8 cellular contexts compared by ENCODE assay signal in genomic region chr3:101849714-101850326, GRCh38. TPM values are rescaled to one million over a fixed set of nuclear protein-coding genes. Genes with fewer than 3 reads are reported as not detected.
A peak's percentile ranks its signal among the peaks of the same experiment; 100 is the strongest.
DNase-seq lines count a peak whose midpoint lies in the region; ATAC-seq and TF ChIP-seq lines count a peak whose summit lies in the region.

No MANE protein-coding gene starts in this region.

- WGBS in urinary bladder, result under 1% methylated on average over 67 of the region's 67 CpGs

- no peaks in the 10 kb centered on the region for H3K9me3 ChIP-seq in parathyroid adenoma (ENCODE audit: control insufficient read depth, low read length)

- H3K4me3 ChIP-seq in parathyroid adenoma (ENCODE audit: low read depth, low read length) (peak overlapping the region; percentile 83), urinary bladder (ENCODE audit: low read depth, low read length) (peak overlapping the region; percentile 97)

- peak overlapping the region; percentile 85 for H3K4me2 ChIP-seq in parathyroid adenoma (ENCODE audit: low read length)

- ATAC-seq in HG02759 (IDR thresholded peaks at IDR 0.05; ENCODE audit: unreplicated experiment) (peak; percentile 30), foreskin keratinocyte (peak; percentile 23)

- H3K36me3 ChIP-seq in parathyroid adenoma (ENCODE audit: control insufficient read depth, insufficient read depth, low read length), result no peaks in the 10 kb centered on the region
- H3K36me3 ChIP-seq in urinary bladder (ENCODE audit: insufficient read depth), result peaks cover 3% of the 10 kb centered on the region

- H3K27me3 ChIP-seq in foreskin keratinocyte, result no peaks in the 10 kb centered on the region
- no peaks in the 10 kb centered on the region for H3K27me3 ChIP-seq in parathyroid adenoma (ENCODE audit: control insufficient read depth, insufficient read depth, low read length)

- peaks cover 7% of the 10 kb centered on the region for H3K4me1 ChIP-seq in foreskin keratinocyte
- peaks cover 6% of the 10 kb centered on the region for H3K4me1 ChIP-seq in parathyroid adenoma
- H3K4me1 ChIP-seq in urinary bladder (ENCODE audit: insufficient read depth), result no peaks in the 10 kb centered on the region

- TF ChIP-seq CTCF in foreskin keratinocyte (conservative IDR thresholded peaks at IDR 0.05) (peak; percentile 44), parathyroid adenoma (IDR thresholded peaks at IDR 0.05) (no peak)

- peaks cover 4% of the 10 kb centered on the region for H3K79me2 ChIP-seq in parathyroid adenoma

- H2AFZ ChIP-seq in parathyroid adenoma, result peak overlapping the region; percentile 70

- H3K27ac ChIP-seq in foreskin keratinocyte (peak overlapping the region; percentile 90), parathyroid adenoma (peak overlapping the region; percentile 88), urinary bladder (ENCODE audit: low read depth) (peak overlapping the region; percentile 100)

- peak overlapping the region; percentile 1 for H3K9ac ChIP-seq in parathyroid adenoma

- DNase-seq in NCI-H2196 (lab: John Stamatoyannopoulos, UW; ENCODE audit: unreplicated experiment), result peak; percentile 63
- no peak for DNase-seq in NCI-H2196 treated with DMSO at 0.1 percent for 48 hours (lab: John Stamatoyannopoulos, UW; ENCODE audit: unreplicated experiment)
- DNase-seq in NOMO-1 treated with DMSO at 0.1 percent for 48 hours (lab: John Stamatoyannopoulos, UW; ENCODE audit: unreplicated experiment), result peak; percentile 46
- DNase-seq in activated T-helper 1 cell treated with anti-CD3 and anti-CD28 coated beads, Interleukin-2, amount 50 U/mL, for 16 hours (ENCODE audit: low read depth in 1 of 2, low spot score in 1 of 2), result peak; percentile 41 to 42
- no peak for DNase-seq in foreskin keratinocyte

RNA-seq across cellular contexts. Expression of gene NFKBIZ, which starts 0.5 kb away (rescaled TPM):
- 15.1 and 15.9 TPM in 2 replicates for total RNA-seq in foreskin keratinocyte
- polyA plus RNA-seq in foreskin keratinocyte, result 2.3 and 2.4 TPM in 2 replicates
- 31.1 TPM for total RNA-seq in urinary bladder
- polyA plus RNA-seq in urinary bladder, result 16.8 TPM

Comparison
In these comparisons a context has a peak if more than half of its experiments do, and no peak if none do; other contexts are left out.
1. DNase-seq: peak in NCI-H2196 (single experiment), NOMO-1 treated with DMSO at 0.1 percent for 48 hours (single experiment) and activated T-helper 1 cell treated with anti-CD3 and anti-CD28 coated beads, Interleukin-2, amount 50 U/mL, for 16 hours (2 of 2); none in NCI-H2196 treated with DMSO at 0.1 percent for 48 hours (single experiment) and foreskin keratinocyte (0 of 2).
2. Peak in every context shown above with its lines, with median percentiles within 50 percentile points of each other: H3K27ac ChIP-seq.